In the genomic region with DNA sequence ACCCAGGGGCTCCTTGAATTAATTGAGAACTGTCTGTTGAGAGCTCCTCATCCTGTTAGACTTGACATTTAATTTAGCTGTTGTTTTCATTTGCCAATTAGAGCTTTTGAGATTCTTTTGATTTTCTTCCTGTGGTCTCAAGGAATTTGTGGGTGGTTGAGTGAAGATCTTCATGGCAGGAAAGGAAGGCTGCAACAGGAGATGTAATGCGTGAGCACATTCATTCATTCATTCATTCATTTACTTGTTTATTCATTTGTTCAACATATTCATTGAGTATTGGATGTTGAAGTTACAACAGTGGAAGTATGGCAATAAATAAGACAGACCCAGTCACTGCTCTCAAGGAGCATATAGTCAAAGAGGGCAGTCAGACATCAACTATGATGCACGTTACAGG, we compare ENCODE assay signal across 12 cellular contexts.
"Had no signal": no experiment of that assay in that cellular context is flagged by ENCODE, and none has a peak within 500 bp of the region (broad histone marks: within the 10 kb centered on the region; RNA-seq: fewer than 3 reads in every experiment).

No MANE protein-coding gene starts in this region.

- H3K27ac Mint-ChIP-seq: activated CD4-positive, alpha-beta T cell treated with anti-CD3 and anti-CD28 coated beads, Interleukin-2, amount 10 ng/mL, durations not matched to agents 7 days and 5 days; T-helper 1 cell treated with Interleukin-12 subunit alpha and Interleukin-12 subunit beta and Interleukin-4 antibody, amounts not matched to agents 30 μg/mL and 1 μg/mL, for 36 hours; WTC11 had no signal

- H3K9me3 Mint-ChIP-seq: activated CD4-positive, alpha-beta T cell treated with anti-CD3 and anti-CD28 coated beads, Interleukin-2, amount 10 ng/mL, durations not matched to agents 7 days and 5 days; T-helper 1 cell treated with Interleukin-12 subunit alpha and Interleukin-12 subunit beta and Interleukin-4 antibody, amounts not matched to agents 30 μg/mL and 1 μg/mL, for 36 hours; WTC11 had no signal

- FAIRE-seq: pancreas had no signal

- H3K36me3 ChIP-seq: gastroesophageal sphincter, pancreas had no signal

- H3K27me3 Mint-ChIP-seq: activated CD4-positive, alpha-beta T cell treated with anti-CD3 and anti-CD28 coated beads, Interleukin-2, amount 10 ng/mL, durations not matched to agents 7 days and 5 days had no signal

- H3K4me3 Mint-ChIP-seq: activated CD4-positive, alpha-beta T cell treated with anti-CD3 and anti-CD28 coated beads, Interleukin-2, amount 10 ng/mL, durations not matched to agents 7 days and 5 days; T-helper 1 cell treated with Interleukin-12 subunit alpha and Interleukin-12 subunit beta and Interleukin-4 antibody, amounts not matched to agents 30 μg/mL and 1 μg/mL, for 36 hours; WTC11 had no signal

- H3K9me3 ChIP-seq: gastroesophageal sphincter, pancreas had no signal

- H3K36me3 Mint-ChIP-seq: WTC11 had no signal

- H3K4me1 ChIP-seq: gastroesophageal sphincter, pancreas had no signal

- H3K4me3 ChIP-seq: coronary artery, gastroesophageal sphincter, pancreas had no signal

- DNase-seq: activated CD4-positive, alpha-beta T cell treated with anti-CD3 and anti-CD28 coated beads, Interleukin-2, amount 10 ng/mL, durations not matched to agents 7 days and 5 days; activated gamma-delta T cell treated with Interleukin-2 at 50 U/mL for 16 hours; activated T-cell treated with anti-CD3 and anti-CD28 coated beads, Interleukin-2, amount 50 U/mL, for 1 hour; effector CD4-positive, alpha-beta T cell; pancreas; stimulated activated CD4-positive, alpha-beta T cell treated with anti-CD3 and anti-CD28 coated beads, Interleukin-4, amount 100 ng/mL, for 1 hour; trophoblast cell had no signal

- ATAC-seq: gastroesophageal sphincter, left lobe of liver, pancreas, WTC11 had no signal

- H3K27ac ChIP-seq: coronary artery, gastroesophageal sphincter, pancreas had no signal
